Comparison of ENCODE assay signal across 11 cellular contexts in the genomic region with DNA sequence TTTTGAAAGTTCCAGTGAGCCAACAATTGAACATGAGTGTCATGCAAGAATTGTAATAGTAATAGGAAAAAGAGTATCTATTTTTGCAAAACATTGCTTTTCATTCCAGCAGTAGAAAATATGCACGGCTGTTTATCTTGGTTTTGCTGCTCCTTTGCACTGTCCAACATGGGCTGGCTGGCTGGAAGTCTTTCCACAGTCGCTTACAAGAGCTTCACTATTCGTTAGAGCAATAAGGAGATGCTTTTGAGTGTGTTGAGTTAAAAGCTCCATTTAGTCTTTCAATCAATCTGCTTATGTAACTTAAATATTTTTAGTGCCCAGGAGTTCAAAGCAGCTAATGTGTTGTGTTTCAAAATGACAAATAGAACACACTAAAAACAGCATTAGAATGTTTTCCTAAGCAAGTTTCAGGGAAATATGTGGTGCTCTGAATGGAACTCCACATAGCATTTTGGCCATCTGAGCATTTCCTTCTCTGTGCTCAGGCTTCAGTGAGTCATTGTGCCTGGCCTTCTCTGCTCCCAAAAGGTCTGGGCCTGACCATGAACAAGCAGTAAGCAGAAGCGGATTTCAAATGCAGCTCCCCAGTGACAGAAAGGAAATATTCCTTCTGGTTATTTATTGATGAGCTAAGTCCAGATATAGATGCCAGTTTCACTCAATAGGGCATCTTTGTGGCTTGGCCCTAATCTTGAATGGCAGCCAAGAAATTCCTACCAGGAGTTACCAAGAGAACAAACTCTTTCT.
DNase-seq lines count a peak whose midpoint lies in the region; ATAC-seq, FAIRE-seq and TF ChIP-seq lines count a peak whose summit lies in the region.
"Had no signal": no experiment of that assay in that cellular context is flagged by ENCODE, and none has a peak within 500 bp of the region (broad histone marks: within the 10 kb centered on the region; RNA-seq: fewer than 3 reads in every experiment).

No MANE protein-coding gene starts in this region.

- FAIRE-seq in H54 (lab: Jason Lieb, UNC) = peak; percentile 87

- no peak for ATAC-seq in HG02571 (IDR thresholded peaks at IDR 0.05; ENCODE audit: unreplicated experiment)

- DNase-seq in H54 (ENCODE audit: insufficient read length, low spot score) (no peak), brain pericyte (ENCODE audit: low read depth, low spot score) (peak; percentile 15), iris pigment epithelial cell (ENCODE audit: low read depth) (peak; percentile 75), smooth muscle cell of the brain vasculature (ENCODE audit: low read depth, low spot score) (peak; percentile 36), cerebellar nuclear complex (lab: John Stamatoyannopoulos, UW) (no peak), NCI-H524 (lab: John Stamatoyannopoulos, UW) (no peak)
- no peak for DNase-seq in stimulated activated CD4-positive, alpha-beta T cell treated with anti-CD3 and anti-CD28 coated beads, Interleukin-4, amount 100 ng/mL, for 4 hours
- DNase-seq: activated CD4-positive, alpha-beta T cell treated with anti-CD3 and anti-CD28 coated beads for 1 hour; DMS79; NCI-H1105 had no signal

- TF ChIP-seq POLR2A in H54 (IDR thresholded peaks at IDR 0.05; ENCODE audit: low read depth, low read length) = no peak

Comparison
In these comparisons a context has a peak if more than half of its experiments do, and no peak if none do; other contexts are left out.
1. DNase-seq: peak in brain pericyte (single experiment), iris pigment epithelial cell (single experiment) and smooth muscle cell of the brain vasculature (single experiment); none in H54 (single experiment), cerebellar nuclear complex (0 of 2), stimulated activated CD4-positive, alpha-beta T cell treated with anti-CD3 and anti-CD28 coated beads, Interleukin-4, amount 100 ng/mL, for 4 hours (0 of 2) and NCI-H524 (0 of 2).